Comparison of ENCODE assay signal across 18 cellular contexts in the genomic region with DNA sequence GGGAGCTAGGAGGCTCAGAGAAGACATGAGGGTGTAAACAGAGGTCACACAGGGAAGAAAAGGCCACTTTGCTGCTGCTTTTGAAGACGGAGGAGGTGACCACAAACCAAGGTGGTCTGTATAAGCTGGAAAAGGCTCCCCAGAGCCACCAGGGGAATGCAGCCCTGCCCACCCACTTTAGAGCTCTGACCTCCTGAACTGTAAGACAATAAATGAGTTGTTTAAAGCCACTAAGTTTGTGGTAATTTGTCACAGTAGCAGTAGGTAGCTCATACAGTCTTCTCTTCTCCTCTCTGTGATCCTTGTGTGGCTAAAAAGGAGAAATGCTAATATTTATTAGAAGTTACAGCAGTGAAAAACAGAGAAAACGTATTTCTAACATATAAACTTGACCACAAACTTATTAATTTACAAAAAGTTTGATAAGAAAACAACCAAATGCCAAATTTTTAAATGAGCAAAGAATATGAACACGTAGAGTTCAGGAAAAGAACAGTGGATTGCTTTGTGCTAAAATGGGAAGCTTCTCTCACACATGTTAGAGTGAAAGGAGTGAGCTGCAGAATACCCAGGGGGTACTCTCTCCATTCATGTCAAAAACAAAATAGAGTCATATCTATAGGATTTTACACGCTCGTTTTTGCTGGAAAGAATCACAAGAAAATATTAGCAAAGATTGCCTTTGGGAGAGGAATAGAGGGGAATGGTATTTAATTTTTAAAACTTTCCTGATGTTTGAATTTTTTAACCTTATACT.
DNase-seq lines count a peak whose midpoint lies in the region; ATAC-seq, FAIRE-seq and TF ChIP-seq lines count a peak whose summit lies in the region.
"Had no signal": no experiment of that assay in that cellular context is flagged by ENCODE, and none has a peak within 500 bp of the region (broad histone marks: within the 10 kb centered on the region; RNA-seq: fewer than 3 reads in every experiment).

No MANE protein-coding gene starts in this region.

- no peaks in the 10 kb centered on the region for H4K20me1 ChIP-seq in H9 (ENCODE audit: control insufficient read depth, insufficient read depth, insufficient read length)

- no peak overlapping the region for H3T11ph ChIP-seq in H9 (ENCODE audit: low read length)

- H3K56ac ChIP-seq in H9 (ENCODE audit: insufficient read length, low read depth, low read length): no peak overlapping the region

- H2BK5ac ChIP-seq in H9 (ENCODE audit: insufficient read length, low read length): no peak overlapping the region

- TF ChIP-seq CTCF in H9 (conservative IDR thresholded peaks at IDR 0.05) (no peak), endothelial cell (IDR thresholded peaks at IDR 0.05; ENCODE audit: unreplicated experiment) (no peak)

- no CpG with 5 or more reads among the region's 5 CpGs for WGBS in H9 (ENCODE audit: extremely low coverage, insufficient read length, low lambda C conversion rate)

- H3K4me1 ChIP-seq in H9 (ENCODE audit: insufficient read depth, low read length) (peaks cover 43% of the 10 kb centered on the region), SJSA1 (replicated peaks) (peaks cover 57% of the 10 kb centered on the region)

- no peaks in the 10 kb centered on the region for H3K27me3 ChIP-seq in H9 (ENCODE audit: insufficient read depth, low read length)
- H3K27me3 ChIP-seq in SJSA1 (replicated peaks): no peaks in the 10 kb centered on the region

- no peak overlapping the region for H2BK15ac ChIP-seq in H9 (ENCODE audit: low read depth, low read length)

- no peaks in the 10 kb centered on the region for H3K79me2 ChIP-seq in H9 (ENCODE audit: insufficient read depth, low read length)

- no peak overlapping the region for H2BK12ac ChIP-seq in H9 (ENCODE audit: insufficient read length, low read depth, low read length)

- H3K4me1 Mint-ChIP-seq in H9 (peaks cover 85 to 88% of the 10 kb centered on the region in 2 experiments), endothelial cell (ENCODE audit: unreplicated experiment) (peaks cover 45% of the 10 kb centered on the region)

- peaks cover 2% of the 10 kb centered on the region for H3K23me2 ChIP-seq in H9 (ENCODE audit: insufficient read length, low read depth, low read length, poor library complexity, severe bottlenecking)

- H3K4me2 ChIP-seq in H9 (ENCODE audit: insufficient read depth, insufficient read length, low read length): no peak overlapping the region
- H3K4me2 ChIP-seq: KMS-11 had no signal

- H3K18ac ChIP-seq in H9 (ENCODE audit: insufficient read length, low read depth, low read length): no peak overlapping the region

- no peak for TF ChIP-seq POLR2A in H54 (IDR thresholded peaks at IDR 0.05; ENCODE audit: low read depth, low read length)

- H3K27ac ChIP-seq in H9 (ENCODE audit: insufficient read length, low read depth, low read length) (no peak overlapping the region), SJSA1 (no peak overlapping the region)
- H3K27ac ChIP-seq: GM23248, KMS-11 had no signal

- H3K27me3 Mint-ChIP-seq in H9 (ENCODE audit: low read depth) (peaks cover 41% of the 10 kb centered on the region), endothelial cell (ENCODE audit: unreplicated experiment) (peaks cover 2% of the 10 kb centered on the region)

- H3K27ac Mint-ChIP-seq in H9 (peak overlapping the region in 2 of 3 experiments; percentile 85 to 95; a peak in 4 of 7 replicates), endothelial cell (ENCODE audit: unreplicated experiment) (peak overlapping the region; percentile 76)

- no peak overlapping the region for H3K14ac ChIP-seq in H9 (ENCODE audit: insufficient read depth, low read length)

- H3K4me3 ChIP-seq in SJSA1: no peak overlapping the region
- H3K4me3 ChIP-seq: GM23248 had no signal

- H3K79me1 ChIP-seq in H9 (ENCODE audit: insufficient read depth, low read depth, low read length, poor library complexity, severe bottlenecking): no peaks in the 10 kb centered on the region

- H3K36me3 Mint-ChIP-seq in H9 (ENCODE audit: insufficient read depth in 1 of 3, low read depth in 3 of 3) (no peaks in the 10 kb centered on the region), endothelial cell (ENCODE audit: low read depth, unreplicated experiment) (no peaks in the 10 kb centered on the region)
- H3K36me3 Mint-ChIP-seq: CD14-positive monocyte had no signal

- H2AFZ ChIP-seq in H9 (ENCODE audit: low read length): no peak overlapping the region
- H2AFZ ChIP-seq: GM23248 had no signal

- H4K8ac ChIP-seq in H9 (replicated peaks; ENCODE audit: insufficient read length, low read depth, low read length): no peak overlapping the region

- H3K4me3 Mint-ChIP-seq in H9: peak overlapping the region in 1 of 2 experiments; percentile 25; a peak in 1 of 5 replicates
- H3K4me3 Mint-ChIP-seq in endothelial cell (ENCODE audit: unreplicated experiment): no peak overlapping the region
- H3K4me3 Mint-ChIP-seq: CD14-positive monocyte had no signal

- no peak for FAIRE-seq in H54 (lab: Jason Lieb, UNC)

- H3K9me3 Mint-ChIP-seq in H9 (no peaks in the 10 kb centered on the region; a peak in 1 of 5 replicates), endothelial cell (ENCODE audit: unreplicated experiment) (no peaks in the 10 kb centered on the region)

- no peak overlapping the region for H3K9ac ChIP-seq in H9 (ENCODE audit: extremely low read depth, insufficient read length, low read length)
- H3K9ac ChIP-seq: GM23248, KMS-11 had no signal

- ATAC-seq in GM19324 (IDR thresholded peaks at IDR 0.05; ENCODE audit: low FRiP score, unreplicated experiment): no peak
- ATAC-seq: PC-3 had no signal

- no peaks in the 10 kb centered on the region for H3K36me3 ChIP-seq in SJSA1

- H3K23ac ChIP-seq in H9 (ENCODE audit: insufficient read length, low read depth, low read length): no peak overlapping the region

- H3K4ac ChIP-seq in H9 (ENCODE audit: low read depth, low read length): no peak overlapping the region

- H3K9me3 ChIP-seq in H9 (ENCODE audit: control insufficient read depth, low read depth, low read length) (no peaks in the 10 kb centered on the region), SJSA1 (replicated peaks) (no peaks in the 10 kb centered on the region)

- no peak overlapping the region for H4K5ac ChIP-seq in H9 (ENCODE audit: insufficient read length, low read depth, low read length)

- no peak overlapping the region for H2BK20ac ChIP-seq in H9 (ENCODE audit: low read depth, low read length, poor library complexity, severe bottlenecking)

- DNase-seq in H9 (no peak), SJSA1 (ENCODE audit: low read depth in 1 of 2, low spot score in 2 of 2) (peak; percentile 47 to 62), endothelial cell (ENCODE audit: low spot score) (no peak), superior temporal gyrus (ENCODE audit: extremely low spot score) (peak; percentile 29), H54 (ENCODE audit: insufficient read length, low spot score) (no peak), GF-D8 (lab: John Stamatoyannopoulos, UW) (no peak)
- DNase-seq: ACHN, DMS79, GM23248, NCI-H1417 treated with DMSO at 0.1 percent for 48 hours, NCI-H187 treated with DMSO at 0.1 percent for 48 hours, NCI-H226, NCI-H524 treated with DMSO at 0.1 percent for 48 hours, PC-3, SHP77 treated with DMSO at 0.1 percent for 48 hours had no signal

- H2BK120ac ChIP-seq in H9 (ENCODE audit: low read depth, low read length, poor library complexity, severe bottlenecking): no peak overlapping the region

- no peak overlapping the region for H2AK5ac ChIP-seq in H9 (ENCODE audit: insufficient read length, low read length)

- no peak overlapping the region for H4K91ac ChIP-seq in H9 (ENCODE audit: insufficient read length, low read depth, low read length)

Comparison
In these comparisons a context has a peak if more than half of its experiments do, and no peak if none do; other contexts are left out.
1. DNase-seq: peak in SJSA1 (2 of 2) and superior temporal gyrus (single experiment); none in H9 (single experiment), endothelial cell (single experiment), H54 (single experiment) and GF-D8 (single experiment).